8 cellular contexts compared by ENCODE assay signal in genomic region chr16:81778861-81779539, GRCh38. TPM values are rescaled to one million over a fixed set of nuclear protein-coding genes. Genes with fewer than 3 reads are reported as not detected.
DNase-seq lines count a peak whose midpoint lies in the region; ATAC-seq and TF ChIP-seq lines count a peak whose summit lies in the region.

PLCG2 (plus strand) TSS chr16:81779291; CDS start chr16:81785990, 6,699 bp downstream.

- no peaks in the 10 kb centered on the region for H3K27me3 Mint-ChIP-seq in stimulated activated memory B cell treated with anti-CD40 and anti-IgM and Interleukin-4, amounts not matched to agents 10 μg/mL and 1 μg/mL and 100 μg/mL, for 72 hours

- H3K9me3 Mint-ChIP-seq in stimulated activated memory B cell treated with anti-CD40 and anti-IgM and Interleukin-4, amounts not matched to agents 10 μg/mL and 1 μg/mL and 100 μg/mL, for 72 hours, result no peaks in the 10 kb centered on the region

- ATAC-seq in GM18519 (IDR thresholded peaks at IDR 0.05; ENCODE audit: low FRiP score, unreplicated experiment) (peak; percentile 69), HG02970 (IDR thresholded peaks at IDR 0.05; ENCODE audit: low FRiP score, unreplicated experiment) (peak; percentile 79)
- ATAC-seq in stimulated activated memory B cell treated with anti-CD40 and anti-IgM and Interleukin-4, amounts not matched to agents 10 μg/mL and 1 μg/mL and 100 μg/mL, for 72 hours, result peak; percentile 94

- H3K36me3 Mint-ChIP-seq in stimulated activated memory B cell treated with anti-CD40 and anti-IgM and Interleukin-4, amounts not matched to agents 10 μg/mL and 1 μg/mL and 100 μg/mL, for 72 hours, result peaks cover 8% of the 10 kb centered on the region

- H3K4me1 Mint-ChIP-seq in stimulated activated memory B cell treated with anti-CD40 and anti-IgM and Interleukin-4, amounts not matched to agents 10 μg/mL and 1 μg/mL and 100 μg/mL, for 72 hours, result peaks cover 81% of the 10 kb centered on the region

- DNase-seq in A172 (ENCODE audit: low spot score), result peak; percentile 31
- peak; percentile 48 for DNase-seq in NCI-H460 (ENCODE audit: extremely low read depth, low read depth)
- peak; percentile 25 to 38 for DNase-seq in activated CD8-positive, alpha-beta memory T cell treated with anti-CD3 and anti-CD28 coated beads for 4 hours (ENCODE audit: low read depth in 2 of 2)
- peak; percentile 74 for DNase-seq in epithelial cell of esophagus (ENCODE audit: low read depth)
- DNase-seq in myocyte (ENCODE audit: low read depth), result peak; percentile 22

- H3K27ac Mint-ChIP-seq in stimulated activated memory B cell treated with anti-CD40 and anti-IgM and Interleukin-4, amounts not matched to agents 10 μg/mL and 1 μg/mL and 100 μg/mL, for 72 hours, result peak within 1 kb of the TSS; percentile 92

- TF ChIP-seq CTCF in epithelial cell of esophagus (IDR thresholded peaks at IDR 0.05; ENCODE audit: insufficient read depth, low read depth, low read length, missing control alignments), result no peak

- peak within 1 kb of the TSS; percentile 99 for H3K4me3 Mint-ChIP-seq in stimulated activated memory B cell treated with anti-CD40 and anti-IgM and Interleukin-4, amounts not matched to agents 10 μg/mL and 1 μg/mL and 100 μg/mL, for 72 hours

- H3K4me3 ChIP-seq in epithelial cell of esophagus (ENCODE audit: low read length), result peak within 1 kb of the TSS; percentile 40

RNA-seq across cellular contexts. Expression of gene PLCG2, which starts in this region (rescaled TPM):
- 3.8 and 3.9 TPM in 2 replicates for total RNA-seq in A172 (2014; rRNA removed; shearing (Covaris generic))
- total RNA-seq in NCI-H460 (2014; rRNA removed; shearing (Covaris generic)), result 1.3 and 2.8 TPM in 2 replicates
- 2.0 and 2.6 TPM in 2 replicates for polyA plus RNA-seq in NCI-H460 (2014; cell fraction: nucleus; rRNA removed)
- total RNA-seq in myocyte, result 0.05 and 0.11 TPM in 2 replicates
- polyA plus RNA-seq in myocyte (2012), result 0.35 TPM

Comparison
In these comparisons a context has a peak if more than half of its experiments do, and no peak if none do; other contexts are left out.
1. Peak in every context shown above with its lines: DNase-seq, ATAC-seq and H3K4me3 ChIP-seq.
2. Peak in DNase-seq in myocyte; RNA of the gene not detected or under 1 TPM.
3. DNase-seq: peak in every context shown above with its lines; median percentile 74 in epithelial cell of esophagus; 48 in NCI-H460; 32 in activated CD8-positive, alpha-beta memory T cell treated with anti-CD3 and anti-CD28 coated beads for 4 hours; 31 in A172; 22 in myocyte.